Comparison of ENCODE assay signal across 32 cellular contexts in the genomic region with DNA sequence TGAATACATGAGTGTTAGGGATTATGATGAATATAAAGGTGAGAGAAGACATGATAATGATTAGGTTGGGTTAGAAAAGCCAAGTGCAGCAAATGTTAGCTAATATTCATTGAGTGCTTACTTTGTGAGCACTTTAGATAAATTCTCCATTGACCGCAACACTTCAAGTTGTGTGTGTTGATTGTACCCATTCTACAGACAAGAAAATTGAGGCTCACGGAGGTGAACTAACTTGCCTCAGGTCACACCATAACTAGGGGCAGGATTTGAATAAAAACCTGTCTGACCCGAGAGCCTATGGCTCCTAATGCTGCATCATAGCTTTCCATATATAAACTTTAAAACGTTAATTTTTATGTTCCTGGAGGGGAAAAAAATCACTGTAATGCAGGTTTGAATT. TPM values are rescaled to one million over a fixed set of nuclear protein-coding genes. Genes with fewer than 3 reads are reported as not detected.
"Had no signal": no experiment of that assay in that cellular context is flagged by ENCODE, and none has a peak within 500 bp of the region (broad histone marks: within the 10 kb centered on the region; RNA-seq: fewer than 3 reads in every experiment).

No MANE protein-coding gene starts in this region.

- H3K4me1 Mint-ChIP-seq: memory B cell; mesothelial cell of epicardium; naive B cell; stimulated activated effector memory CD8-positive, alpha-beta T cell treated with anti-CD3 and anti-CD28 coated beads, Interleukin-12 subunit alpha, Interleukin-12 subunit beta, amount 100 ng/mL, for 72 hours had no signal

- FAIRE-seq: colon, endothelial cell of umbilical vein had no signal

- ATAC-seq: left colon; mucosa of descending colon; natural killer cell treated with Interleukin-12 subunit alpha and Interleukin-12 subunit beta and Interleukin-15 and Interleukin-18, amount 100 ng/mL, for 72 hours; stimulated activated effector memory CD8-positive, alpha-beta T cell treated with anti-CD3 and anti-CD28 coated beads, Interleukin-12 subunit alpha, Interleukin-12 subunit beta, amount 100 ng/mL, for 72 hours had no signal

- DNase-seq: cerebellar nuclear complex; effector CD8-positive, alpha-beta T cell; foreskin melanocyte; glutamatergic neuron; heart right ventricle; left colon; left ventricle myocardium superior; mucosa of descending colon; naive B cell; sigmoid colon; stimulated activated CD4-positive, alpha-beta T cell treated with anti-CD3 and anti-CD28 coated beads, Interleukin-2, amount 100 ng/mL, for 24 hours; stimulated activated CD4-positive, alpha-beta T cell treated with anti-CD3 and anti-CD28 coated beads, Interleukin-4, amount 100 ng/mL, for 24 hours; stimulated activated naive CD4-positive, alpha-beta T cell treated with Interleukin-2 at 50 U/mL for 16 hours; tibial artery had no signal

- H3K4me3 Mint-ChIP-seq: dendritic cell treated with granulocyte-macrophage colony-stimulating factor and Interleukin-4, amounts not matched to agents 40 ng/mL and 50 ng/mL, for 4 days; memory B cell; mesothelial cell of epicardium; naive B cell; natural killer cell treated with Interleukin-12 subunit alpha and Interleukin-12 subunit beta and Interleukin-15 and Interleukin-18, amount 100 ng/mL, for 72 hours; neural crest cell; stimulated activated effector memory CD8-positive, alpha-beta T cell treated with anti-CD3 and anti-CD28 coated beads, Interleukin-12 subunit alpha, Interleukin-12 subunit beta, amount 100 ng/mL, for 72 hours; type B pancreatic cell had no signal

- H3K4me3 ChIP-seq: esophagus muscularis mucosa, heart right ventricle, lung, mucosa of descending colon, prostate gland, right atrium auricular region, sigmoid colon, stomach, tibial artery had no signal

- H3K4me1 ChIP-seq: prostate gland, tibial artery had no signal

- H3K9me3 Mint-ChIP-seq: dendritic cell treated with granulocyte-macrophage colony-stimulating factor and Interleukin-4, amounts not matched to agents 40 ng/mL and 50 ng/mL, for 4 days; mesothelial cell of epicardium; naive B cell; natural killer cell treated with Interleukin-12 subunit alpha and Interleukin-12 subunit beta and Interleukin-15 and Interleukin-18, amount 100 ng/mL, for 72 hours; neural crest cell; stimulated activated effector memory CD8-positive, alpha-beta T cell treated with anti-CD3 and anti-CD28 coated beads, Interleukin-12 subunit alpha, Interleukin-12 subunit beta, amount 100 ng/mL, for 72 hours; type B pancreatic cell had no signal

- H3K36me3 Mint-ChIP-seq: memory B cell; mesothelial cell of epicardium; naive B cell; stimulated activated effector memory CD8-positive, alpha-beta T cell treated with anti-CD3 and anti-CD28 coated beads, Interleukin-12 subunit alpha, Interleukin-12 subunit beta, amount 100 ng/mL, for 72 hours; type B pancreatic cell had no signal

- H3K27ac Mint-ChIP-seq: dendritic cell treated with granulocyte-macrophage colony-stimulating factor and Interleukin-4, amounts not matched to agents 40 ng/mL and 50 ng/mL, for 4 days; memory B cell; mesothelial cell of epicardium; naive B cell; natural killer cell treated with Interleukin-12 subunit alpha and Interleukin-12 subunit beta and Interleukin-15 and Interleukin-18, amount 100 ng/mL, for 72 hours; stimulated activated effector memory CD8-positive, alpha-beta T cell treated with anti-CD3 and anti-CD28 coated beads, Interleukin-12 subunit alpha, Interleukin-12 subunit beta, amount 100 ng/mL, for 72 hours; type B pancreatic cell had no signal

- H3K27me3 ChIP-seq: esophagus muscularis mucosa, right atrium auricular region, stomach had no signal

- H3K36me3 ChIP-seq: esophagus muscularis mucosa, heart right ventricle, prostate gland, right atrium auricular region, sigmoid colon, stomach, tibial artery had no signal

- H3K27me3 Mint-ChIP-seq: dendritic cell treated with granulocyte-macrophage colony-stimulating factor and Interleukin-4, amounts not matched to agents 40 ng/mL and 50 ng/mL, for 4 days; memory B cell had no signal

- H3K9me3 ChIP-seq: esophagus muscularis mucosa, heart right ventricle, mucosa of descending colon, prostate gland, right atrium auricular region, sigmoid colon, stomach, tibial artery had no signal

- H3K27ac ChIP-seq: esophagus muscularis mucosa, heart right ventricle, prostate gland, right atrium auricular region, sigmoid colon, tibial artery had no signal

RNA-seq across cellular contexts. Expression of a gene that starts 15.2 kb away (rescaled TPM):
- total RNA-seq: endothelial cell of umbilical vein, epithelial cell of proximal tubule, kidney epithelial cell, osteoblast, right atrium auricular region, skeletal muscle tissue had no signal
- polyA plus RNA-seq: endothelial cell of umbilical vein, heart right ventricle had no signal
